Comparison of ENCODE assay signal across 22 cellular contexts in the genomic region with DNA sequence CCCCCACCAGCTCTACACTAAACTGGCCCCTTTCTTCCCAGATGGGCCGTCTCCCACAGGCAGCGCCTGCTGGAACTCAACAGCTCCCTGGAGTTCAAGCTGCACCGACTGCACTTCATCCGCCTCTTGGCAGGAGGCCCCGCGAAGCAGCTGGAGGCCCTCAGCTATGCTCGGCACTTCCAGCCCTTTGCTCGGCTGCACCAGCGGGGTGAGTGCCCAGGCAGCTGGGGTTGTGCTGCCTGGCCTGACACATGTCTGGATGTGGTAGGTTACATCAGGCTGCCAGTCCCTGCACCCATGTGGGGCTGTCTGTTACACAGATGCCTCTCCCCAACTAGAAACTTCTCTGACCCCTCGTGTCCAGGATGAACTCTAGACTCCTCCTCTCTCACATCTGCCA. TPM values are rescaled to one million over a fixed set of nuclear protein-coding genes. Genes with fewer than 3 reads are reported as not detected.
DNase-seq lines count a peak whose midpoint lies in the region; ATAC-seq, FAIRE-seq and TF ChIP-seq lines count a peak whose summit lies in the region.
"Had no signal": no experiment of that assay in that cellular context is flagged by ENCODE, and none has a peak within 500 bp of the region (broad histone marks: within the 10 kb centered on the region; RNA-seq: fewer than 3 reads in every experiment).

No MANE protein-coding gene starts in this region.

- H3K9ac ChIP-seq in K562 (ENCODE audit: insufficient read depth in 1 of 2, low read depth in 2 of 2, low read length in 2 of 2), result 0 out of 4 replicates have a peak overlapping the region, but pooled peaks of 1 of the 2 experiments have one; percentile 28

- H3K4me3 ChIP-seq in K562 (no peak overlapping the region), gastrocnemius medialis (no peak overlapping the region)

- H3K4me1 Mint-ChIP-seq in stimulated activated memory B cell treated with anti-CD40 and anti-IgM and Interleukin-4, amounts not matched to agents 10 μg/mL and 1 μg/mL and 100 μg/mL, for 72 hours, result peaks cover 20% of the 10 kb centered on the region

- in situ Hi-C loops in K562 (cut with MboI) (no loop called here), gastrocnemius medialis (cut with MboI; ENCODE audit: low sequenced_read_pairs in 4 of 4) (no loop called here)

- H3K9me1 ChIP-seq in K562 (ENCODE audit: control insufficient read depth, insufficient read depth, low read length), result no peaks in the 10 kb centered on the region

- TF ChIP-seq POLR2A in K562 (conservative IDR thresholded peaks at IDR 0.05) (no peak), gastrocnemius medialis (IDR thresholded peaks at IDR 0.05) (no peak)

- H3K9me3 ChIP-seq in K562 (replicated peaks; ENCODE audit: control insufficient read depth, insufficient read depth, low read depth, low read length) (no peaks in the 10 kb centered on the region), gastrocnemius medialis (no peaks in the 10 kb centered on the region)

- H3K79me2 ChIP-seq in K562 (ENCODE audit: control insufficient read depth, insufficient read depth, low read length), result no peaks in the 10 kb centered on the region

- BruUV-seq in K562 (replicated peaks; lab: Mats Ljungman, UMichigan), result no TSS peak

- H3K4me3 Mint-ChIP-seq in stimulated activated memory B cell treated with anti-CD40 and anti-IgM and Interleukin-4, amounts not matched to agents 10 μg/mL and 1 μg/mL and 100 μg/mL, for 72 hours, result no peak overlapping the region
- H3K4me3 Mint-ChIP-seq: activated naive CD8-positive, alpha-beta T cell treated with anti-CD3 and anti-CD28 coated beads, Interleukin-2, amount 10 ng/mL, durations not matched to agents 7 days and 5 days; CD4-positive, alpha-beta memory T cell; effector memory CD8-positive, alpha-beta T cell; naive B cell had no signal

- no peak for TF ChIP-seq EP300 in K562 (IDR thresholded peaks at IDR 0.05; ENCODE audit: low read length)

- H3K27me3 Mint-ChIP-seq in stimulated activated memory B cell treated with anti-CD40 and anti-IgM and Interleukin-4, amounts not matched to agents 10 μg/mL and 1 μg/mL and 100 μg/mL, for 72 hours, result no peaks in the 10 kb centered on the region
- H3K27me3 Mint-ChIP-seq: activated naive CD8-positive, alpha-beta T cell treated with anti-CD3 and anti-CD28 coated beads, Interleukin-2, amount 10 ng/mL, durations not matched to agents 7 days and 5 days; CD4-positive, alpha-beta memory T cell; effector memory CD8-positive, alpha-beta T cell; naive B cell had no signal

- no peak for FAIRE-seq in K562 (lab: Jason Lieb, UNC)
- FAIRE-seq: GM12892, keratinocyte had no signal

- H3K27me3 ChIP-seq in K562 (ENCODE audit: control insufficient read depth in 2 of 2, insufficient read depth in 2 of 2, low read length in 2 of 2), result no peaks in the 10 kb centered on the region
- H3K27me3 ChIP-seq in gastrocnemius medialis, result no peaks in the 10 kb centered on the region

- H3K27ac ChIP-seq in K562 (ENCODE audit: extremely low read depth, low read depth, low read length), result no peak overlapping the region
- H3K27ac ChIP-seq in gastrocnemius medialis, result peak overlapping the region in 3 of 4 donors; percentile 25 to 70 (median 51)

- no peak overlapping the region for H2AFZ ChIP-seq in K562 (ENCODE audit: low read depth, low read length)

- CTCF ChIA-PET in K562 (lab: Yijun Ruan, JAX; ENCODE audit: low intra/inter-chr PET ratio), result interaction anchor here (0.9 kb wide), 1 partner anchor 68 kb away, joined by 3 read pairs; no protein-coding TSS in a partner anchor

- H3K4me1 ChIP-seq in K562 (replicated peaks in 1 of 2; ENCODE audit: control insufficient read depth in 2 of 2, insufficient read depth in 2 of 2, low read length in 2 of 2), result peaks cover 0 to 6% of the 10 kb centered on the region in 2 experiments; a peak in 1 of 5 replicates
- peaks cover 0 to 7% of the 10 kb centered on the region in 2 donors for H3K4me1 ChIP-seq in gastrocnemius medialis

- H3K27ac Mint-ChIP-seq in stimulated activated memory B cell treated with anti-CD40 and anti-IgM and Interleukin-4, amounts not matched to agents 10 μg/mL and 1 μg/mL and 100 μg/mL, for 72 hours, result no peak overlapping the region
- H3K27ac Mint-ChIP-seq: activated naive CD8-positive, alpha-beta T cell treated with anti-CD3 and anti-CD28 coated beads, Interleukin-2, amount 10 ng/mL, durations not matched to agents 7 days and 5 days; CD4-positive, alpha-beta memory T cell had no signal

- peaks cover 8% of the 10 kb centered on the region; the same call in 1 of the 2 replicates for H4K20me1 ChIP-seq in K562 (replicated peaks; ENCODE audit: control insufficient read depth, insufficient read depth, low read length)

- TF ChIP-seq CTCF in K562 (IDR thresholded peaks at IDR 0.05 in 2 of 3, conservative IDR thresholded peaks at IDR 0.05 in 1 of 3; ENCODE audit: insufficient read depth in 2 of 3, low read depth in 1 of 3, low read length in 3 of 3), result no peak
- no peak for TF ChIP-seq CTCF in gastrocnemius medialis (IDR thresholded peaks at IDR 0.05 in 4 of 5, conservative IDR thresholded peaks at IDR 0.05 in 1 of 5)

- no peak overlapping the region for H3K4me2 ChIP-seq in K562 (ENCODE audit: insufficient read depth, low read length)

- DNase-seq in NCI-H2171 treated with DMSO at 0.1 percent for 48 hours (lab: John Stamatoyannopoulos, UW) (peak; percentile 16), NCI-H2171 (lab: John Stamatoyannopoulos, UW) (no peak), K562 (ENCODE audit: extremely low read depth in 1 of 4, low spot score in 3 of 4) (no peak), iris pigment epithelial cell (ENCODE audit: low read depth) (peak; percentile 22), gastrocnemius medialis (peak; percentile 26 to 76), MV-4-11 (lab: John Stamatoyannopoulos, UW) (no peak)
- DNase-seq: activated CD4-positive, CD25-positive, alpha-beta regulatory T cell treated with anti-CD3 and anti-CD28 coated beads, Interleukin-2, amount 50 U/mL, for 72 hours; activated naive CD8-positive, alpha-beta T cell treated with anti-CD3 and anti-CD28 coated beads, Interleukin-2, amount 10 ng/mL, durations not matched to agents 7 days and 5 days; activated T-cell treated with anti-CD3 and anti-CD28 coated beads for 4 hours; CD4-positive, alpha-beta memory T cell; effector memory CD8-positive, alpha-beta T cell; Kasumi-1; naive B cell; NCI-H187; NCI-H774 had no signal

- intact Hi-C loops in K562 (cut with micrococcal nuclease), result no loop called here
- intact Hi-C loops in gastrocnemius medialis (cut with DNase I; ENCODE audit: low total_unique reads), result no loop called here

- H3K36me3 Mint-ChIP-seq in stimulated activated memory B cell treated with anti-CD40 and anti-IgM and Interleukin-4, amounts not matched to agents 10 μg/mL and 1 μg/mL and 100 μg/mL, for 72 hours, result peaks cover 65% of the 10 kb centered on the region

- no peaks in the 10 kb centered on the region for H3K9me3 Mint-ChIP-seq in stimulated activated memory B cell treated with anti-CD40 and anti-IgM and Interleukin-4, amounts not matched to agents 10 μg/mL and 1 μg/mL and 100 μg/mL, for 72 hours
- H3K9me3 Mint-ChIP-seq: activated naive CD8-positive, alpha-beta T cell treated with anti-CD3 and anti-CD28 coated beads, Interleukin-2, amount 10 ng/mL, durations not matched to agents 7 days and 5 days; CD4-positive, alpha-beta memory T cell; effector memory CD8-positive, alpha-beta T cell; naive B cell had no signal

- H3K36me3 ChIP-seq in K562 (ENCODE audit: control insufficient read depth, insufficient read depth, low read length) (peaks cover 90% of the 10 kb centered on the region), gastrocnemius medialis (peaks cover 0 to 78% of the 10 kb centered on the region in 2 donors)

- no peak for TF ChIP-seq RAD21 in K562 (CRISPR knock-in tag; conservative IDR thresholded peaks at IDR 0.05 in 1 of 2, IDR thresholded peaks at IDR 0.05 in 1 of 2)

- ATAC-seq in K562, result no peak
- ATAC-seq in gastrocnemius medialis, result peak in 1 of 2 donors; percentile 85
- ATAC-seq in stimulated activated memory B cell treated with anti-CD40 and anti-IgM and Interleukin-4, amounts not matched to agents 10 μg/mL and 1 μg/mL and 100 μg/mL, for 72 hours, result no peak
- ATAC-seq in GM21576 (IDR thresholded peaks at IDR 0.05; ENCODE audit: unreplicated experiment), result no peak
- ATAC-seq: effector memory CD8-positive, alpha-beta T cell had no signal

- POLR2A ChIA-PET in K562 (lab: Yijun Ruan, JAX), result interaction anchor here (0.6 to 3.2 kb wide), 9 partner anchors 9 to 62 kb away, joined by 3 to 20 read pairs (median 4); a partner anchor contains a TSS

- WGBS in K562 (ENCODE audit: insufficient coverage, low coverage, missing lambda C conversion rate), result 92% methylated on average over 10 of the region's 10 CpGs

RNA-seq across cellular contexts. Expression of a gene that starts 9.8 kb away (rescaled TPM):
- total RNA-seq in K562 (2011; cell fraction: chromatin; rRNA removed; ENCODE audit: low replicate concordance), result 43.3 and 92.9 TPM in 2 replicates
- 96.6 and 97.4 TPM in 2 replicates for total RNA-seq in K562 (2011; cell fraction: nucleolus; rRNA removed)
- 76.8 and 91.9 TPM in 2 replicates for total RNA-seq in K562 (2011; cell fraction: nucleoplasm; rRNA removed)
- total RNA-seq in K562 (2014; rRNA removed), result 559 and 622 TPM in 2 replicates
- 128 and 144 TPM in 2 replicates for total RNA-seq in K562 (2014; rRNA removed; fragmentation: Illumina TruSeq; extraction: Trizol)
- total RNA-seq in K562 (2015; rRNA removed; fragmentation: Illumina TruSeq; extraction: Trizol), result 255 and 258 TPM in 2 replicates
- 304 and 309 TPM in 2 replicates for total RNA-seq in K562 (2021)
- 140 and 146 TPM in 2 replicates for polyA plus RNA-seq in K562 (2011; rRNA removed)
- polyA plus RNA-seq in K562 (2011; cell fraction: cytosol; rRNA removed), result 191 and 212 TPM in 2 replicates
- polyA plus RNA-seq in K562 (2011; cell fraction: nucleus; rRNA removed), result 106 and 110 TPM in 2 replicates
- polyA plus RNA-seq in K562 (2012), result 178 and 294 TPM in 2 replicates
- polyA plus RNA-seq in K562 (2014; fragmentation: Illumina TruSeq; extraction: Trizol), result 143 and 312 TPM in 2 replicates
- 100 to 1,000 TPM in 1 of 2 experiments, 10 to 100 TPM in 1; 52.8 to 124 TPM for polyA plus RNA-seq in K562 (2014; fragmentation: Nextera tagmentation; extraction: Ambion mirVana)
- polyA plus RNA-seq in K562 (2014; rRNA removed), result 302 and 369 TPM in 2 replicates
- polyA minus RNA-seq in K562 (2011; rRNA and poly(A)+ RNA removed), result 66.3 and 75.7 TPM in 2 replicates
- 79.6 and 136 TPM in 2 replicates for polyA minus RNA-seq in K562 (2011; cell fraction: cytosol; rRNA and poly(A)+ RNA removed)
- 44.0 and 63.9 TPM in 2 replicates for polyA minus RNA-seq in K562 (2011; cell fraction: nucleus; rRNA and poly(A)+ RNA removed)
- total RNA-seq in gastrocnemius medialis, result 100 to 1,000 TPM; 157 to 261 (median 241) TPM

RNA-seq across cellular contexts. Expression of a gene that starts 13.1 kb away (rescaled TPM):
- 123 and 227 TPM in 2 replicates for total RNA-seq in K562 (2011; cell fraction: chromatin; rRNA removed; ENCODE audit: low replicate concordance)
- total RNA-seq in K562 (2011; cell fraction: nucleolus; rRNA removed), result 112 and 125 TPM in 2 replicates
- total RNA-seq in K562 (2011; cell fraction: nucleoplasm; rRNA removed), result 135 and 197 TPM in 2 replicates
- total RNA-seq in K562 (2014; rRNA removed) (37.0 and 39.0 TPM in 2 replicates), K562 (2014; rRNA removed; fragmentation: Illumina TruSeq; extraction: Trizol) (16.9 and 21.1 TPM in 2 replicates), K562 (2015; rRNA removed; fragmentation: Illumina TruSeq; extraction: Trizol) (19.2 and 20.3 TPM in 2 replicates), K562 (2021) (53.6 and 54.8 TPM in 2 replicates), gastrocnemius medialis (10 to 100 TPM; 24.0 to 55.9 (median 44.2) TPM)
- polyA plus RNA-seq in K562 (2011; rRNA removed) (54.3 and 57.0 TPM in 2 replicates), K562 (2014; fragmentation: Illumina TruSeq; extraction: Trizol) (28.3 and 36.1 TPM in 2 replicates), K562 (2014; fragmentation: Nextera tagmentation; extraction: Ambion mirVana) (1 to 10 TPM; 2.6 to 4.4 TPM), K562 (2014; rRNA removed) (44.3 and 45.0 TPM in 2 replicates)
- polyA plus RNA-seq in K562 (2011; cell fraction: cytosol; rRNA removed), result 52.6 and 79.7 TPM in 2 replicates
- polyA plus RNA-seq in K562 (2011; cell fraction: nucleus; rRNA removed), result 95.5 and 159 TPM in 2 replicates
- 47.6 and 49.2 TPM in 2 replicates for polyA plus RNA-seq in K562 (2012)
- polyA minus RNA-seq in K562 (2011; rRNA and poly(A)+ RNA removed), result 39.4 and 55.6 TPM in 2 replicates
- 23.1 and 24.5 TPM in 2 replicates for polyA minus RNA-seq in K562 (2011; cell fraction: cytosol; rRNA and poly(A)+ RNA removed)
- 43.0 and 45.6 TPM in 2 replicates for polyA minus RNA-seq in K562 (2011; cell fraction: nucleus; rRNA and poly(A)+ RNA removed)

RNA-seq across cellular contexts. Expression of a gene that starts 30.6 kb away (rescaled TPM):
- total RNA-seq in K562 (2011; cell fraction: chromatin; rRNA removed; ENCODE audit: low replicate concordance), result 7.7 and 21.3 TPM in 2 replicates
- 14.7 and 14.9 TPM in 2 replicates for total RNA-seq in K562 (2011; cell fraction: nucleolus; rRNA removed)
- total RNA-seq in K562 (2011; cell fraction: nucleoplasm; rRNA removed), result 10.3 and 11.8 TPM in 2 replicates
- total RNA-seq in K562 (2014; rRNA removed), result 6.4 and 7.1 TPM in 2 replicates
- total RNA-seq in K562 (2014; rRNA removed; fragmentation: Illumina TruSeq; extraction: Trizol), result 0.73 and 1.2 TPM in 2 replicates
- total RNA-seq in K562 (2015; rRNA removed; fragmentation: Illumina TruSeq; extraction: Trizol), result 2.4 TPM in 2 replicates
- total RNA-seq in K562 (2021), result 6.6 and 7.0 TPM in 2 replicates
- 3.4 and 3.5 TPM in 2 replicates for polyA plus RNA-seq in K562 (2011; rRNA removed)
- polyA plus RNA-seq in K562 (2011; cell fraction: cytosol; rRNA removed), result 3.6 and 8.3 TPM in 2 replicates
- 7.7 and 13.0 TPM in 2 replicates for polyA plus RNA-seq in K562 (2011; cell fraction: nucleus; rRNA removed)
- polyA plus RNA-seq in K562 (2012), result 3.4 and 4.5 TPM in 2 replicates
- polyA plus RNA-seq in K562 (2014; fragmentation: Illumina TruSeq; extraction: Trizol), result 1.8 and 3.2 TPM in 2 replicates
- under 1 TPM; 0.06 to 0.10 TPM for polyA plus RNA-seq in K562 (2014; fragmentation: Nextera tagmentation; extraction: Ambion mirVana)
- polyA plus RNA-seq in K562 (2014; rRNA removed), result 4.0 and 4.7 TPM in 2 replicates
- 1.9 and 3.2 TPM in 2 replicates for polyA minus RNA-seq in K562 (2011; rRNA and poly(A)+ RNA removed)
- polyA minus RNA-seq in K562 (2011; cell fraction: cytosol; rRNA and poly(A)+ RNA removed), result 4.7 and 5.6 TPM in 2 replicates
- polyA minus RNA-seq in K562 (2011; cell fraction: nucleus; rRNA and poly(A)+ RNA removed), result 7.0 and 7.4 TPM in 2 replicates
- 1 to 10 TPM; 1.6 to 3.2 (median 2.1) TPM for total RNA-seq in gastrocnemius medialis

RNA-seq across cellular contexts. Expression of a gene that starts 43.3 kb away (rescaled TPM):
- total RNA-seq in K562 (2011; cell fraction: chromatin; rRNA removed; ENCODE audit: low replicate concordance), result 0.14 TPM in 1 of 2 replicates, not detected in the other
- total RNA-seq in K562 (2011; cell fraction: nucleolus; rRNA removed), result not detected in 2 replicates
- not detected in 2 replicates for total RNA-seq in K562 (2011; cell fraction: nucleoplasm; rRNA removed)
- not detected in 2 replicates for total RNA-seq in K562 (2014; rRNA removed)
- total RNA-seq in K562 (2014; rRNA removed; fragmentation: Illumina TruSeq; extraction: Trizol), result 0.04 TPM in 1 of 2 replicates, not detected in the other
- not detected in 2 replicates for total RNA-seq in K562 (2015; rRNA removed; fragmentation: Illumina TruSeq; extraction: Trizol)
- not detected in 2 replicates for total RNA-seq in K562 (2021)
- 0.03 TPM in 1 of 2 replicates, not detected in the other for polyA plus RNA-seq in K562 (2011; rRNA removed)
- not detected in 2 replicates for polyA plus RNA-seq in K562 (2011; cell fraction: cytosol; rRNA removed)
- polyA plus RNA-seq in K562 (2011; cell fraction: nucleus; rRNA removed), result not detected in 2 replicates
- not detected in 2 replicates for polyA plus RNA-seq in K562 (2012)
- not detected in 2 replicates for polyA plus RNA-seq in K562 (2014; fragmentation: Illumina TruSeq; extraction: Trizol)
- polyA plus RNA-seq in K562 (2014; fragmentation: Nextera tagmentation; extraction: Ambion mirVana), result not detected
- not detected in 2 replicates for polyA plus RNA-seq in K562 (2014; rRNA removed)
- polyA minus RNA-seq in K562 (2011; rRNA and poly(A)+ RNA removed), result 0.06 TPM in 1 of 2 replicates, not detected in the other
- polyA minus RNA-seq in K562 (2011; cell fraction: cytosol; rRNA and poly(A)+ RNA removed), result not detected in 2 replicates
- polyA minus RNA-seq in K562 (2011; cell fraction: nucleus; rRNA and poly(A)+ RNA removed), result not detected in 2 replicates
- not detected for total RNA-seq in gastrocnemius medialis
- total RNA-seq: A172; activated naive CD8-positive, alpha-beta T cell treated with anti-CD3 and anti-CD28 coated beads, Interleukin-2, amount 10 ng/mL, durations not matched to agents 7 days and 5 days; CD4-positive, alpha-beta memory T cell; pulmonary artery endothelial cell; T-helper 2 cell treated with Interferon-gamma antibody and Interleukin-4, amounts not matched to agents 100 ng/mL and 5 ng/mL, for 36 hours had no signal
- polyA plus RNA-seq: CD4-positive, alpha-beta memory T cell; keratinocyte had no signal

Comparison
In these comparisons a context has a peak if more than half of its experiments do, and no peak if none do; other contexts are left out.
1. DNase-seq: peak in NCI-H2171 treated with DMSO at 0.1 percent for 48 hours (single experiment), iris pigment epithelial cell (single experiment) and gastrocnemius medialis (2 of 2); none in NCI-H2171 (single experiment), K562 (0 of 4) and MV-4-11 (single experiment).